In genomic region chr1:143497374-143497747, GRCh38 we compare ENCODE assay signal across 12 cellular contexts.
A peak's percentile ranks its signal among the peaks of the same experiment; 100 is the strongest.
DNase-seq lines count a peak whose midpoint lies in the region; ATAC-seq, FAIRE-seq and TF ChIP-seq lines count a peak whose summit lies in the region.
"Had no signal": no experiment of that assay in that cellular context is flagged by ENCODE, and none has a peak within 500 bp of the region (broad histone marks: within the 10 kb centered on the region; RNA-seq: fewer than 3 reads in every experiment).

No MANE protein-coding gene starts in this region.

- H3K9me3 ChIP-seq in HepG2 (ENCODE audit: low read length): no peaks in the 10 kb centered on the region
- no peaks in the 10 kb centered on the region for H3K9me3 ChIP-seq in aorta (ENCODE audit: control insufficient read depth, low read length)
- H3K9me3 ChIP-seq: adrenal gland had no signal

- no peaks in the 10 kb centered on the region for H3K79me2 ChIP-seq in HepG2 (ENCODE audit: insufficient read depth, low read length)

- H3K27me3 ChIP-seq in HepG2 (ENCODE audit: control insufficient read depth in 1 of 2, insufficient read depth in 2 of 2, low read length in 2 of 2) (no peaks in the 10 kb centered on the region), aorta (ENCODE audit: control insufficient read depth in 1 of 2, insufficient read depth in 2 of 2, low read length in 1 of 2) (no peaks in the 10 kb centered on the region)
- H3K27me3 ChIP-seq: adrenal gland had no signal

- H2AFZ ChIP-seq in HepG2 (ENCODE audit: low read length): no peak overlapping the region

- FAIRE-seq in HepG2 (lab: Jason Lieb, UNC): no peak

- WGBS in HepG2 (ENCODE audit: low lambda C conversion rate): 29% methylated on average over 50 of the region's 50 CpGs
- 2 to 6% methylated on average over 34 to 50 of the region's 50 CpGs for WGBS in aorta, 2 donors

- no peak for TF ChIP-seq POLR2A in HepG2 (IDR thresholded peaks at IDR 0.05; ENCODE audit: insufficient read depth in 1 of 2, low read depth in 2 of 2, low read length in 2 of 2)

- CTCF ChIA-PET in HepG2 (lab: Yijun Ruan, JAX; ENCODE audit: low intra/inter-chr PET ratio, low total read pairs): no interaction called here

- H3K9ac ChIP-seq in HepG2 (ENCODE audit: insufficient read depth, low read depth, low read length): no peak overlapping the region

- no peak for TF ChIP-seq CTCF in HepG2 (CRISPR knock-in tag; IDR thresholded peaks at IDR 0.05)

- H3K4me1 ChIP-seq in HepG2 (ENCODE audit: insufficient read depth, low read length) (no peaks in the 10 kb centered on the region), aorta (ENCODE audit: control insufficient read depth in 1 of 2, insufficient read depth in 2 of 2, low read length in 2 of 2) (no peaks in the 10 kb centered on the region)
- H3K4me1 ChIP-seq: adrenal gland had no signal

- no peak overlapping the region for H3K27ac ChIP-seq in HepG2 (ENCODE audit: extremely low read length, insufficient read depth, low read length)
- no peak overlapping the region for H3K27ac ChIP-seq in aorta (ENCODE audit: low read depth in 1 of 2, low read length in 2 of 2)
- H3K27ac ChIP-seq: adrenal gland, skin epidermis had no signal

- H3K4me3 ChIP-seq in HepG2 (replicated peaks in 1 of 3; ENCODE audit: insufficient read depth in 1 of 3, low read depth in 2 of 3, low read length in 3 of 3) (peak overlapping the region in 2 of 3 experiments; percentile 28 to 33; a peak in 3 of 6 replicates), aorta (ENCODE audit: low read length in 2 of 2) (peak overlapping the region; percentile 20 to 38)

- H3K36me3 ChIP-seq in HepG2 (replicated peaks in 1 of 2; ENCODE audit: control insufficient read depth in 1 of 2, insufficient read depth in 2 of 2, low read length in 2 of 2) (no peaks in the 10 kb centered on the region), aorta (ENCODE audit: control insufficient read depth in 1 of 2, insufficient read depth in 2 of 2, low read length in 1 of 2) (no peaks in the 10 kb centered on the region)
- H3K36me3 ChIP-seq: adrenal gland had no signal

- DNase-seq in left ventricle myocardium superior (peak; percentile 20), left cardiac atrium (no peak), HepG2 (ENCODE audit: low spot score) (no peak), aorta (peak; percentile 12 to 64), NCI-H526 treated with DMSO at 0.1 percent for 48 hours (lab: John Stamatoyannopoulos, UW) (no peak), hypothalamus (lab: John Stamatoyannopoulos, UW) (no peak), cortex of kidney (lab: John Stamatoyannopoulos, UW) (no peak)
- peak; percentile 10 for DNase-seq in activated naive CD4-positive, alpha-beta T cell treated with anti-CD3 and anti-CD28 coated beads, Interleukin-2, amount 50 U/mL, for 16 hours
- DNase-seq: activated CD4-positive, alpha-beta T cell treated with anti-CD3 and anti-CD28 coated beads, Interleukin-2, amount 50 U/mL, for 1 hour; C1 segment of cervical spinal cord had no signal

- TF ChIP-seq RAD21 in HepG2 (CRISPR knock-in tag; IDR thresholded peaks at IDR 0.05): no peak

- H4K20me1 ChIP-seq in HepG2 (ENCODE audit: insufficient read depth, low read length): no peaks in the 10 kb centered on the region

- no peak for ATAC-seq in left ventricle myocardium superior
- no peak for ATAC-seq in left cardiac atrium
- ATAC-seq in HepG2: no peak
- ATAC-seq in aorta (ENCODE audit: low FRiP score): no peak

- no peak overlapping the region for H3K4me2 ChIP-seq in HepG2 (ENCODE audit: low read depth, low read length)

- in situ Hi-C loops in HepG2 (cut with HindIII; ENCODE audit: extremely low pct_ligation_motif_present, low pct_unique_long_range_greater_than_20kb): no loop called here

- no peak for TF ChIP-seq EP300 in HepG2 (IDR thresholded peaks at IDR 0.05; ENCODE audit: low read depth in 2 of 2, low read length in 2 of 2)
- TF ChIP-seq EP300 in HepG2 (CRISPR knock-in tag; IDR thresholded peaks at IDR 0.05; ENCODE audit: borderline replicate concordance): no peak

- POLR2A ChIA-PET in HepG2 (lab: Yijun Ruan, JAX): no interaction called here

- intact Hi-C loops in left ventricle myocardium superior (cut with micrococcal nuclease): no loop called here
- intact Hi-C loops in left cardiac atrium (cut with DNase I): no loop called here
- intact Hi-C loops in HepG2 (cut with micrococcal nuclease; ENCODE audit: unreplicated experiment): no loop called here
- intact Hi-C loops in aorta (cut with DNase I): no loop called here

- no TSS peak for BruUV-seq in HepG2 (replicated peaks; lab: Mats Ljungman, UMichigan)

TF ChIP-seq in HepG2, 621 proteins besides CTCF, POLR2A, EP300 and RAD21:
- no peak for TF ChIP-seq MNT (IDR thresholded peaks at IDR 0.05)
- no peak for TF ChIP-seq SAFB2 (CRISPR knock-in tag; IDR thresholded peaks at IDR 0.05; ENCODE audit: borderline replicate concordance, low read depth)
TF ChIP-seq in HepG2: peak in this region for 0.

Comparison
In these comparisons a context has a peak if more than half of its experiments do, and no peak if none do; other contexts are left out.
1. DNase-seq: peak in left ventricle myocardium superior (single experiment), activated naive CD4-positive, alpha-beta T cell treated with anti-CD3 and anti-CD28 coated beads, Interleukin-2, amount 50 U/mL, for 16 hours (single experiment) and aorta (2 of 2); none in left cardiac atrium (single experiment), HepG2 (single experiment), NCI-H526 treated with DMSO at 0.1 percent for 48 hours (single experiment), hypothalamus (0 of 51) and cortex of kidney (single experiment).